Comparison of ENCODE assay signal across 22 cellular contexts in the genomic region with DNA sequence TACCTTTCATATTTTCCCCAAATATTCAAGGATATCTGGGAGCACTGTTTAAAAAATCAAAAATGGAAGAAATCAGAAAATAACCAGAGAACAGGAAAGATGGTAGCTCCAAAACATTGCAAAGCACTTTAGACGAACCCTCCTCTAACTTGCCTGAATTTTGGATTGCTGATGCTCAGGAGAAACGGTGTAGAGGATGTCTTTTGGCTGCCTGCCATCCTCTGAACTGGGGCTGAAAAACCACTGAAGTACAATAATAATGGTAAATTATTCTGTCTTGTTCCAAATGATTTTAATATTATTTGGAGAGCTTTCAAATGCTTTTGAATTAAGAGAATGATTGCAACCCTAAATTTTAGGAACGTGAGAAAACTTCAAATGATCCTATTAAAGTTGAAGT.
"Had no signal": no experiment of that assay in that cellular context is flagged by ENCODE, and none has a peak within 500 bp of the region (broad histone marks: within the 10 kb centered on the region; RNA-seq: fewer than 3 reads in every experiment).

No MANE protein-coding gene starts in this region.

- H3K36me3 Mint-ChIP-seq: activated naive CD4-positive, alpha-beta T cell treated with anti-CD3 and anti-CD28 coated beads, Interleukin-2, amount 50 U/mL, for 72 hours; natural killer cell; stimulated activated memory B cell treated with anti-CD40 and anti-IgM and Interleukin-4, amounts not matched to agents 10 μg/mL and 1 μg/mL and 100 μg/mL, for 72 hours; type B pancreatic cell had no signal

- H3K27ac ChIP-seq: breast epithelium, epithelial cell of prostate, left lung, lower lobe of right lung, right atrium auricular region, uterus had no signal

- H3K9me3 ChIP-seq: breast epithelium, left lung, lower lobe of right lung, right atrium auricular region, uterus had no signal

- H3K4me1 ChIP-seq: breast epithelium, left lung, lower lobe of right lung, right atrium auricular region, uterus had no signal

- H3K9me3 Mint-ChIP-seq: activated CD4-positive, alpha-beta T cell treated with anti-CD3 and anti-CD28 coated beads, Interleukin-2, amount 10 ng/mL, durations not matched to agents 7 days and 5 days; activated CD8-positive, alpha-beta T cell treated with anti-CD3 and anti-CD28 coated beads for 36 hours; activated naive CD4-positive, alpha-beta T cell treated with anti-CD3 and anti-CD28 coated beads, Interleukin-2, amount 50 U/mL, for 72 hours; activated T-helper 2 cell treated with anti-CD3 and anti-CD28 coated beads, Interferon-gamma antibody, Interleukin-2, Interleukin-4, amounts not matched to agents 10 μg/mL and 5 μg/mL and 100 μg/mL, durations not matched to agents 14 hours and 24 hours and 36 hours; stimulated activated naive CD8-positive, alpha-beta T cell treated with anti-CD3 and anti-CD28 coated beads, Interleukin-15, amount 100 ng/mL, for 72 hours; type B pancreatic cell had no signal

- H3K27me3 Mint-ChIP-seq: activated CD4-positive, alpha-beta T cell treated with anti-CD3 and anti-CD28 coated beads, Interleukin-2, amount 10 ng/mL, durations not matched to agents 7 days and 5 days; activated CD8-positive, alpha-beta T cell treated with anti-CD3 and anti-CD28 coated beads for 36 hours; stimulated activated memory B cell treated with anti-CD40 and anti-IgM and Interleukin-4, amounts not matched to agents 10 μg/mL and 1 μg/mL and 100 μg/mL, for 72 hours; stimulated activated naive CD8-positive, alpha-beta T cell treated with anti-CD3 and anti-CD28 coated beads, Interleukin-15, amount 100 ng/mL, for 72 hours had no signal

- H3K4me3 ChIP-seq: breast epithelium, left lung, lower lobe of right lung, right atrium auricular region, smooth muscle cell, uterus had no signal

- H3K27ac Mint-ChIP-seq: activated CD4-positive, alpha-beta T cell treated with anti-CD3 and anti-CD28 coated beads, Interleukin-2, amount 10 ng/mL, durations not matched to agents 7 days and 5 days; activated CD8-positive, alpha-beta T cell treated with anti-CD3 and anti-CD28 coated beads for 36 hours; activated naive CD4-positive, alpha-beta T cell treated with anti-CD3 and anti-CD28 coated beads, Interleukin-2, amount 50 U/mL, for 72 hours; activated T-helper 2 cell treated with anti-CD3 and anti-CD28 coated beads, Interferon-gamma antibody, Interleukin-2, Interleukin-4, amounts not matched to agents 10 μg/mL and 5 μg/mL and 100 μg/mL, durations not matched to agents 14 hours and 24 hours and 36 hours; natural killer cell; stimulated activated memory B cell treated with anti-CD40 and anti-IgM and Interleukin-4, amounts not matched to agents 10 μg/mL and 1 μg/mL and 100 μg/mL, for 72 hours; type B pancreatic cell had no signal

- DNase-seq: activated CD4-positive, alpha-beta T cell treated with anti-CD3 and anti-CD28 coated beads for 1 hour; activated CD4-positive, alpha-beta T cell treated with anti-CD3 and anti-CD28 coated beads, Interleukin-2, amount 10 ng/mL, durations not matched to agents 7 days and 5 days; activated T-cell treated with anti-CD3 and anti-CD28 coated beads, Interleukin-2, amount 50 U/mL, for 48 hours; central memory CD4-positive, alpha-beta T cell; effector CD8-positive, alpha-beta T cell; left lung; lower lobe of right lung; natural killer cell; stimulated activated CD4-positive, alpha-beta T cell treated with anti-CD3 and anti-CD28 coated beads, Interleukin-1b, Interleukin-23, amount 100 ng/mL, for 48 hours; stimulated activated CD4-positive, alpha-beta T cell treated with anti-CD3 and anti-CD28 coated beads, Interleukin-4, amount 100 ng/mL, for 4 hours; stimulated activated CD8-positive, alpha-beta memory T cell treated with anti-CD3 and anti-CD28 coated beads, Interleukin-4, amount 100 ng/mL, for 48 hours; stimulated activated naive CD8-positive, alpha-beta T cell treated with anti-CD3 and anti-CD28 coated beads, Interleukin-15, amount 100 ng/mL, for 72 hours; uterus had no signal

- ATAC-seq: natural killer cell had no signal

- H3K4me1 Mint-ChIP-seq: activated CD4-positive, alpha-beta T cell treated with anti-CD3 and anti-CD28 coated beads, Interleukin-2, amount 10 ng/mL, durations not matched to agents 7 days and 5 days; natural killer cell; stimulated activated memory B cell treated with anti-CD40 and anti-IgM and Interleukin-4, amounts not matched to agents 10 μg/mL and 1 μg/mL and 100 μg/mL, for 72 hours; stimulated activated naive CD8-positive, alpha-beta T cell treated with anti-CD3 and anti-CD28 coated beads, Interleukin-15, amount 100 ng/mL, for 72 hours had no signal

- H3K27me3 ChIP-seq: breast epithelium, left lung, right atrium auricular region, uterus had no signal

- H3K4me3 Mint-ChIP-seq: activated CD4-positive, alpha-beta T cell treated with anti-CD3 and anti-CD28 coated beads, Interleukin-2, amount 10 ng/mL, durations not matched to agents 7 days and 5 days; activated CD8-positive, alpha-beta T cell treated with anti-CD3 and anti-CD28 coated beads for 36 hours; natural killer cell; stimulated activated memory B cell treated with anti-CD40 and anti-IgM and Interleukin-4, amounts not matched to agents 10 μg/mL and 1 μg/mL and 100 μg/mL, for 72 hours; stimulated activated naive CD8-positive, alpha-beta T cell treated with anti-CD3 and anti-CD28 coated beads, Interleukin-15, amount 100 ng/mL, for 72 hours had no signal

- H3K36me3 ChIP-seq: breast epithelium, left lung, lower lobe of right lung, right atrium auricular region, uterus had no signal
